8 cellular contexts compared by ENCODE assay signal in the genomic region with DNA sequence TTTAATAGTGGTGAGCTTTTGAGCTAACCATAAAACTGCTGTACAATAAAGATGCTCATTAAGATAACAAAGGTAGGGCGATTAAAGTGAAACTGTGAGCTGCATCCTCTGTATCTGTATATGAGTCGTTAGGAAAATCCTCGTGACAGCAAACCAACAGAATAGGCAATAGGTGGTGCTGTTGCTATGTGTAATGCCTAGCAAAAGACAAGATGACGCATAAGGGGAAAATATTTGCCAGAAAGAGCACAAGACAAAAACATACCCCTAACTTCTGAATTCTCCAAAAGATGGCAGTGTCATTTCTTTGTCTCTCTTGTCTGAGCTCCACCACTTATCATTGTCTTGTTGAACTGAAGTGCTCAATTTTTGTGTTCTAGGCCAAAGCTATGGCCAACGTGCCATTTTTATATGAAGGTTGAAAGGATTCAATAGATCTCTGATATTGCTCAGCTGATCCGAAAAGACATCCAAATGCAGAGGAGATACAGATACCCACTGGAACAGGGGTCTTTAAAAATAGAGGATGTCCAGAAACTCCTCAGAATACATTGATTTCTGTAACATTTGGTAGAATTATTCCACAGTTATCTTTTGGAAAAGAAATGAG. TPM values are rescaled to one million over a fixed set of nuclear protein-coding genes. Genes with fewer than 3 reads are reported as not detected.
A peak's percentile ranks its signal among the peaks of the same experiment; 100 is the strongest.
DNase-seq lines count a peak whose midpoint lies in the region; ATAC-seq, FAIRE-seq and TF ChIP-seq lines count a peak whose summit lies in the region.

No MANE protein-coding gene starts in this region.

- H3K4me3 ChIP-seq in H1 (ENCODE audit: extremely low read depth in 1 of 4, insufficient read depth in 2 of 4, low read depth in 3 of 4, low read length in 4 of 4) (no peak overlapping the region), mesenchymal stem cell (ENCODE audit: insufficient read depth in 1 of 2, low read depth in 1 of 2, low read length in 2 of 2) (peak overlapping the region in 1 of 2 experiments; percentile 68), vagina (no peak overlapping the region)

- H3K79me1 ChIP-seq in H1 (ENCODE audit: low read depth, low read length) (no peaks in the 10 kb centered on the region), mesenchymal stem cell (replicated peaks; ENCODE audit: low read length, poor library complexity, severe bottlenecking) (no peaks in the 10 kb centered on the region)

- H3K9ac ChIP-seq in H1 (replicated peaks in 1 of 4; ENCODE audit: extremely low read depth in 1 of 4, low read depth in 3 of 4, low read length in 3 of 4) (no peak overlapping the region), mesenchymal stem cell (ENCODE audit: low read length) (peak overlapping the region; percentile 80)

- ATAC-seq in GM19043 (IDR thresholded peaks at IDR 0.05; ENCODE audit: low read depth, unreplicated experiment) (peak; percentile 90), HG03103 (IDR thresholded peaks at IDR 0.05; ENCODE audit: low read depth, unreplicated experiment) (peak; percentile 98)

- H3K27ac ChIP-seq in H1 (ENCODE audit: low read depth, low read length): no peak overlapping the region
- no peak overlapping the region for H3K27ac ChIP-seq in mesenchymal stem cell (ENCODE audit: low read length, poor library complexity, severe bottlenecking)
- H3K27ac ChIP-seq in vagina: no peak overlapping the region

- DNase-seq in DMS 273 treated with DMSO at 0.1 percent for 48 hours (lab: John Stamatoyannopoulos, UW) (peak; percentile 71), NCI-H2029 treated with DMSO at 0.1 percent for 48 hours (lab: John Stamatoyannopoulos, UW) (peak; percentile 50), T-helper 1 cell (peak in 4 of 5 donors; percentile 9 to 59 (median 24)), H1 (ENCODE audit: low read depth in 1 of 2, low spot score in 2 of 2) (no peak), mesenchymal stem cell (peak; percentile 85), vagina (ENCODE audit: extremely low spot score in 2 of 2) (no peak)

- TF ChIP-seq CTCF in H1 (IDR thresholded peaks at IDR 0.05; ENCODE audit: control extremely low read depth in 1 of 3, insufficient read depth in 1 of 3, low read depth in 1 of 3, low read length in 3 of 3): peak in 2 of 3 experiments; percentile 78 to 79; a peak in 3 of 4 replicates
- TF ChIP-seq CTCF in vagina (IDR thresholded peaks at IDR 0.05): peak; percentile 49 to 78 (median 68)

- FAIRE-seq in H1 (lab: Jason Lieb, UNC): peak; percentile 96

- H3K79me2 ChIP-seq in H1 (ENCODE audit: control insufficient read depth in 1 of 2, insufficient read depth in 2 of 2, low read length in 2 of 2): no peaks in the 10 kb centered on the region

- H2AFZ ChIP-seq in H1 (ENCODE audit: low read length): no peak overlapping the region
- no peak overlapping the region for H2AFZ ChIP-seq in mesenchymal stem cell (ENCODE audit: low read depth, low read length)

- H3K27me3 ChIP-seq in H1 (replicated peaks in 1 of 4; ENCODE audit: control insufficient read depth in 3 of 4, extremely low read depth in 1 of 4, insufficient read depth in 3 of 4, low read length in 3 of 4) (no peaks in the 10 kb centered on the region), mesenchymal stem cell (ENCODE audit: control insufficient read depth in 1 of 2, insufficient read depth in 1 of 2, low read length in 2 of 2) (peaks cover 0 to 8% of the 10 kb centered on the region in 2 experiments), vagina (no peaks in the 10 kb centered on the region)

- no peak overlapping the region for H2BK12ac ChIP-seq in H1 (ENCODE audit: low read depth, low read length)
- no peak overlapping the region for H2BK12ac ChIP-seq in mesenchymal stem cell (ENCODE audit: low read length in 2 of 2)

- H2BK5ac ChIP-seq in H1 (ENCODE audit: low read depth, low read length) (no peak overlapping the region), mesenchymal stem cell (ENCODE audit: low read depth, low read length, poor library complexity, severe bottlenecking) (no peak overlapping the region)

- H3K18ac ChIP-seq in H1 (ENCODE audit: extremely low read depth, low read length) (no peak overlapping the region), mesenchymal stem cell (ENCODE audit: low read depth in 1 of 2, low read length in 2 of 2) (no peak overlapping the region)

- H4K20me1 ChIP-seq in H1 (replicated peaks in 1 of 2; ENCODE audit: control insufficient read depth in 1 of 2, insufficient read depth in 2 of 2, low read length in 2 of 2): no peaks in the 10 kb centered on the region

- H3K14ac ChIP-seq in H1 (ENCODE audit: insufficient read length) (no peak overlapping the region), mesenchymal stem cell (ENCODE audit: low read length in 2 of 2) (no peak overlapping the region)

- no peaks in the 10 kb centered on the region for H3K36me3 ChIP-seq in H1 (ENCODE audit: control insufficient read depth in 2 of 4, insufficient read depth in 4 of 4, low read length in 3 of 4)
- no peaks in the 10 kb centered on the region for H3K36me3 ChIP-seq in mesenchymal stem cell (ENCODE audit: control insufficient read depth in 1 of 2, insufficient read depth in 2 of 2, low read depth in 1 of 2, low read length in 2 of 2)
- no peaks in the 10 kb centered on the region for H3K36me3 ChIP-seq in vagina

- POLR2A ChIA-PET in H1 (lab: Charles Lee; ENCODE audit: partially characterized antibody): interaction anchor here (1.3 kb wide), 1 partner anchor 56 kb away, joined by 3 read pairs; a partner anchor contains a TSS

- H4K5ac ChIP-seq in H1 (ENCODE audit: insufficient read length, low read depth, low read length): no peak overlapping the region

- peak; percentile 96 to 97 for TF ChIP-seq RAD21 in H1 (IDR thresholded peaks at IDR 0.05 in 1 of 2, conservative IDR thresholded peaks at IDR 0.05 in 1 of 2; ENCODE audit: low read depth in 2 of 2, low read length in 2 of 2)

- H4K91ac ChIP-seq in H1 (replicated peaks; ENCODE audit: insufficient read length, low read length) (no peak overlapping the region), mesenchymal stem cell (ENCODE audit: low read length) (no peak overlapping the region)

- H2BK20ac ChIP-seq in H1 (ENCODE audit: low read length): no peak overlapping the region

- H3K4ac ChIP-seq in H1 (replicated peaks; ENCODE audit: insufficient read length, low read depth, low read length) (no peak overlapping the region), mesenchymal stem cell (ENCODE audit: low read depth in 1 of 2, low read length in 2 of 2) (no peak overlapping the region)

- TF ChIP-seq POLR2A in H1 (IDR thresholded peaks at IDR 0.05; ENCODE audit: control extremely low read depth in 1 of 2, low read depth in 2 of 2, low read length in 2 of 2) (no peak), vagina (IDR thresholded peaks at IDR 0.05) (no peak)

- H4K8ac ChIP-seq in H1 (ENCODE audit: extremely low read depth, insufficient read depth, low read length): no peak overlapping the region
- no peak overlapping the region for H4K8ac ChIP-seq in mesenchymal stem cell (ENCODE audit: low read length)

- H3K9me3 ChIP-seq in H1 (ENCODE audit: insufficient read depth in 2 of 2, low read depth in 1 of 2, low read length in 1 of 2): no peaks in the 10 kb centered on the region
- no peaks in the 10 kb centered on the region for H3K9me3 ChIP-seq in mesenchymal stem cell (ENCODE audit: control insufficient read depth, low read length)
- no peaks in the 10 kb centered on the region for H3K9me3 ChIP-seq in vagina

- TF ChIP-seq EP300 in H1 (IDR thresholded peaks at IDR 0.05; ENCODE audit: borderline replicate concordance in 1 of 2, low read depth in 2 of 2, low read length in 2 of 2): no peak

- no peaks in the 10 kb centered on the region for H3K23me2 ChIP-seq in H1 (ENCODE audit: low read depth, low read length)

- H3K56ac ChIP-seq in H1 (replicated peaks; ENCODE audit: insufficient read length, low read depth, low read length): no peak overlapping the region

- WGBS in H1 (ENCODE audit: extremely low coverage in 1 of 2, insufficient coverage in 1 of 2, insufficient read length in 1 of 2, insufficient replicate concordance in 2 of 2, low coverage in 1 of 2, low lambda C conversion rate in 2 of 2, missing lambda C conversion rate in 1 of 2), 2 experiments: 36% methylated on average over 6 of the region's 6 CpGs; no CpG with 5 or more reads in 1 of the 2 experiments
- 36% methylated on average over 5 of the region's 6 CpGs for WGBS in mesenchymal stem cell

- H2BK120ac ChIP-seq in H1 (replicated peaks; ENCODE audit: low read depth, low read length): no peak overlapping the region
- no peak overlapping the region for H2BK120ac ChIP-seq in mesenchymal stem cell (ENCODE audit: low read depth, low read length)

- H3K4me2 ChIP-seq in H1 (ENCODE audit: insufficient read depth in 1 of 2, low read depth in 2 of 2, low read length in 2 of 2) (no peak overlapping the region), mesenchymal stem cell (ENCODE audit: low read length, poor library complexity, severe bottlenecking) (no peak overlapping the region)

- intact Hi-C loops in vagina (cut with DNase I): loop anchor here (5.0 to 10.0 kb wide), 2 partner anchors 114 to 446 kb away; no protein-coding TSS in a partner anchor

- no peaks in the 10 kb centered on the region for H3K4me1 ChIP-seq in H1 (replicated peaks in 1 of 4; ENCODE audit: control insufficient read depth in 3 of 4, insufficient read depth in 4 of 4, low read length in 3 of 4)
- H3K4me1 ChIP-seq in mesenchymal stem cell (ENCODE audit: control insufficient read depth, insufficient read depth, low read depth, low read length): no peaks in the 10 kb centered on the region
- no peaks in the 10 kb centered on the region for H3K4me1 ChIP-seq in vagina

- H2BK15ac ChIP-seq in H1 (ENCODE audit: low read length) (no peak overlapping the region), mesenchymal stem cell (ENCODE audit: low read depth, poor library complexity, severe bottlenecking) (no peak overlapping the region)

- H2AK5ac ChIP-seq in H1 (ENCODE audit: low read depth, low read length) (no peak overlapping the region), mesenchymal stem cell (ENCODE audit: low read length, severe bottlenecking) (no peak overlapping the region)

- no peak overlapping the region for H3K23ac ChIP-seq in H1 (ENCODE audit: insufficient read length)
- no peak overlapping the region for H3K23ac ChIP-seq in mesenchymal stem cell (ENCODE audit: low read length in 2 of 2)

- CTCF ChIA-PET in H1 (lab: Charles Lee; ENCODE audit: partially characterized antibody): interaction anchor here (0.8 to 9.0 kb wide), 60 partner anchors 8 to 644 kb away, joined by 3 to 100 read pairs (median 4); a partner anchor contains a TSS

RNA-seq across cellular contexts. Expression of a gene that starts 56.3 kb away (rescaled TPM):
- 9.8 and 10.0 TPM in 2 replicates for total RNA-seq in H1 (2021; fragmentation: NEBNext Ultra II Directional; extraction: Animal tissue kit (Norgen Biotek cat#: 25700))
- 1.8 and 2.8 TPM in 2 replicates for polyA plus RNA-seq in H1 (2011; rRNA removed)
- polyA plus RNA-seq in H1 (2011; cell fraction: cytosol; rRNA removed): 3.5 TPM
- 1.3 TPM for polyA plus RNA-seq in H1 (2011; cell fraction: nucleus; rRNA removed)
- polyA plus RNA-seq in H1 (2012, experiment 1 of 2): 5.0 to 7.0 TPM (median 5.6 TPM) in 4 replicates
- polyA plus RNA-seq in H1 (2012, experiment 2 of 2): 0.75 TPM
- 4.9 TPM for polyA plus RNA-seq in H1 (2013, experiment 1 of 2)
- 4.7 TPM for polyA plus RNA-seq in H1 (2013, experiment 2 of 2)
- polyA minus RNA-seq in H1 (2011; rRNA and poly(A)+ RNA removed): 8.2 and 9.8 TPM in 2 replicates
- 7.2 TPM for polyA minus RNA-seq in H1 (2011; cell fraction: cytosol; rRNA and poly(A)+ RNA removed)
- polyA minus RNA-seq in H1 (2011; cell fraction: nucleus; rRNA and poly(A)+ RNA removed): 5.8 TPM
- 0.69 TPM for polyA plus RNA-seq in mesenchymal stem cell (2013, experiment 1 of 2)
- polyA plus RNA-seq in mesenchymal stem cell (2013, experiment 2 of 2): 0.77 TPM
- 4.2 TPM for total RNA-seq in vagina

Comparison
In these comparisons a context has a peak if more than half of its experiments do, and no peak if none do; other contexts are left out.
1. DNase-seq: peak in DMS 273 treated with DMSO at 0.1 percent for 48 hours (single experiment), NCI-H2029 treated with DMSO at 0.1 percent for 48 hours (single experiment), T-helper 1 cell (4 of 5) and mesenchymal stem cell (single experiment); none in H1 (0 of 2) and vagina (0 of 2).